ENCODE assay signal across 12 cellular contexts in genomic region chr16:24853830-24854229, GRCh38. TPM values are rescaled to one million over a fixed set of nuclear protein-coding genes. Genes with fewer than 3 reads are reported as not detected.
DNase-seq lines count a peak whose midpoint lies in the region; ATAC-seq, FAIRE-seq and TF ChIP-seq lines count a peak whose summit lies in the region.
"Had no signal": no experiment of that assay in that cellular context is flagged by ENCODE, and none has a peak within 500 bp of the region (broad histone marks: within the 10 kb centered on the region; RNA-seq: fewer than 3 reads in every experiment).

No MANE protein-coding gene starts in this region.

- H4K20me1 ChIP-seq in keratinocyte (ENCODE audit: control insufficient read depth, extremely low read depth, insufficient read depth, low read length) = no peaks in the 10 kb centered on the region

- H3K27me3 ChIP-seq in MG63 (no peaks in the 10 kb centered on the region), brain microvascular endothelial cell (replicated peaks) (no peaks in the 10 kb centered on the region), keratinocyte (ENCODE audit: control insufficient read depth, extremely low read depth, insufficient read depth, low read length) (no peaks in the 10 kb centered on the region)

- no peak overlapping the region for H3K9ac ChIP-seq in keratinocyte (ENCODE audit: control insufficient read depth, extremely low read depth, insufficient read depth, low read length)

- H3K9me3 Mint-ChIP-seq in activated T-cell treated with anti-CD3 and anti-CD28 coated beads, Interleukin-2, amount 50 U/mL, for 4 hours = no peaks in the 10 kb centered on the region

- H3K27ac ChIP-seq in brain microvascular endothelial cell (no peak overlapping the region), keratinocyte (ENCODE audit: control insufficient read depth, insufficient read depth, low read length) (no peak overlapping the region)
- H3K27ac ChIP-seq: C4-2B had no signal

- H3K79me2 ChIP-seq in keratinocyte (ENCODE audit: control insufficient read depth, insufficient read depth, low read length) = no peaks in the 10 kb centered on the region

- TF ChIP-seq CTCF in brain microvascular endothelial cell (IDR thresholded peaks at IDR 0.05; ENCODE audit: low read depth, low read length, missing control alignments) = no peak
- TF ChIP-seq CTCF in keratinocyte (optimal IDR thresholded peaks at IDR 0.05 in 1 of 3, IDR thresholded peaks at IDR 0.05 in 1 of 3, conservative IDR thresholded peaks at IDR 0.05 in 1 of 3; ENCODE audit: extremely low read depth in 1 of 3, insufficient read depth in 2 of 3, low read length in 3 of 3) = no peak

- H3K27me3 Mint-ChIP-seq in activated T-cell treated with anti-CD3 and anti-CD28 coated beads, Interleukin-2, amount 50 U/mL, for 4 hours (ENCODE audit: low read depth) = peaks cover 8% of the 10 kb centered on the region

- DNase-seq in A172 (ENCODE audit: low spot score) = peak; percentile 46
- peak; percentile 96 for DNase-seq in MG63
- DNase-seq in brain microvascular endothelial cell = peak; percentile 52
- no peak for DNase-seq in keratinocyte (ENCODE audit: low read depth, low spot score)
- DNase-seq in HuH-7 (ENCODE audit: low spot score) = no peak
- DNase-seq in activated T-cell treated with anti-CD3 and anti-CD28 coated beads, Interleukin-2, amount 50 U/mL, for 4 hours = no peak
- DNase-seq: effector CD4-positive, alpha-beta T cell; naive thymus-derived CD8-positive, alpha-beta T cell; NCI-H748 treated with DMSO at 0.1 percent for 48 hours had no signal

- FAIRE-seq in keratinocyte (lab: Jason Lieb, UNC) = no peak

- dilution Hi-C loops in keratinocyte (cut with MboI; ENCODE audit: extremely low pct_ligation_motif_present, low sequenced_read_pairs) = no loop called here

- H3K36me3 ChIP-seq in MG63 (no peaks in the 10 kb centered on the region), brain microvascular endothelial cell (replicated peaks) (no peaks in the 10 kb centered on the region), keratinocyte (ENCODE audit: control insufficient read depth in 2 of 2, extremely low read depth in 1 of 2, insufficient read depth in 2 of 2, low read length in 2 of 2) (no peaks in the 10 kb centered on the region)

- ATAC-seq in GM18873 (IDR thresholded peaks at IDR 0.05; ENCODE audit: low FRiP score, unreplicated experiment) (no peak), GM18907 (IDR thresholded peaks at IDR 0.05; ENCODE audit: unreplicated experiment) (no peak)
- no peak for ATAC-seq in activated T-cell treated with anti-CD3 and anti-CD28 coated beads, Interleukin-2, amount 50 U/mL, for 4 hours
- ATAC-seq: naive thymus-derived CD8-positive, alpha-beta T cell had no signal

- H2AFZ ChIP-seq in keratinocyte (ENCODE audit: control insufficient read depth, low read length) = no peak overlapping the region

- H3K4me2 ChIP-seq in keratinocyte (ENCODE audit: control insufficient read depth, extremely low read depth, insufficient read depth, low read depth, low read length) = peak overlapping the region; percentile 54

- H3K4me3 Mint-ChIP-seq in activated T-cell treated with anti-CD3 and anti-CD28 coated beads, Interleukin-2, amount 50 U/mL, for 4 hours = no peak overlapping the region
- H3K4me3 Mint-ChIP-seq: naive thymus-derived CD8-positive, alpha-beta T cell had no signal

- in situ Hi-C loops in brain microvascular endothelial cell (cut with HindIII; ENCODE audit: low pct_ligation_motif_present, low sequenced_read_pairs) = no loop called here

- peaks cover 5% of the 10 kb centered on the region for H3K4me1 Mint-ChIP-seq in activated T-cell treated with anti-CD3 and anti-CD28 coated beads, Interleukin-2, amount 50 U/mL, for 4 hours (ENCODE audit: low read depth)

- H3K9me1 ChIP-seq in keratinocyte (ENCODE audit: control insufficient read depth, extremely low read depth, insufficient read depth, low read length) = no peaks in the 10 kb centered on the region

- H3K9me3 ChIP-seq in MG63 (no peaks in the 10 kb centered on the region), keratinocyte (ENCODE audit: control insufficient read depth, low read depth, low read length) (no peaks in the 10 kb centered on the region)

- no peak overlapping the region for H3K4me3 ChIP-seq in MG63
- no peak overlapping the region for H3K4me3 ChIP-seq in brain microvascular endothelial cell (ENCODE audit: low read depth, low read length)
- H3K4me3 ChIP-seq in keratinocyte (ENCODE audit: control insufficient read depth in 2 of 3, extremely low read depth in 1 of 3, insufficient read depth in 2 of 3, low read depth in 1 of 3, low read length in 3 of 3) = peak overlapping the region in 1 of 3 experiments; percentile 1

- no peaks in the 10 kb centered on the region for H3K36me3 Mint-ChIP-seq in activated T-cell treated with anti-CD3 and anti-CD28 coated beads, Interleukin-2, amount 50 U/mL, for 4 hours (ENCODE audit: insufficient read depth)
- H3K36me3 Mint-ChIP-seq: naive thymus-derived CD8-positive, alpha-beta T cell had no signal

- H3K4me1 ChIP-seq in keratinocyte (ENCODE audit: control insufficient read depth, extremely low read depth, insufficient read depth, low read length) = peaks cover 25% of the 10 kb centered on the region

RNA-seq across cellular contexts. Expression of gene SLC5A11, which starts 8.1 kb away (rescaled TPM):
- 0.05 TPM in 1 of 2 replicates, not detected in the other for total RNA-seq in A172 (2014; rRNA removed; shearing (Covaris generic))
- total RNA-seq in MG63 (2014; rRNA removed; shearing (Covaris generic); ENCODE audit: low replicate concordance) = not detected in 2 replicates
- 0.07 to 0.17 TPM in 2 of 3 replicates, not detected in the other for polyA plus RNA-seq in keratinocyte
- polyA plus RNA-seq in keratinocyte (2011; ENCODE audit: low read depth) = not detected
- not detected in 2 replicates for polyA plus RNA-seq in keratinocyte (2011; cell fraction: cytosol; rRNA removed)
- 0.28 and 0.43 TPM in 2 replicates for polyA plus RNA-seq in keratinocyte (2011; cell fraction: nucleus; rRNA removed)
- 0.11 TPM in 1 of 2 replicates, not detected in the other for polyA plus RNA-seq in keratinocyte (2012; ENCODE audit: low replicate concordance)
- 0.13 to 0.19 TPM (median 0.16 TPM) in 3 replicates for polyA minus RNA-seq in keratinocyte
- not detected for polyA minus RNA-seq in keratinocyte (2011; cell fraction: cytosol; rRNA and poly(A)+ RNA removed)
- 0.21 and 0.31 TPM in 2 replicates for polyA minus RNA-seq in keratinocyte (2011; cell fraction: nucleus; rRNA and poly(A)+ RNA removed)
- total RNA-seq in activated T-cell treated with anti-CD3 and anti-CD28 coated beads, Interleukin-2, amount 50 U/mL, for 4 hours = 1 to 10 TPM in 1 of 3 donors, under 1 TPM in 2; 0.11 to 1.7 (median 0.40) TPM
- polyA plus RNA-seq: naive thymus-derived CD8-positive, alpha-beta T cell had no signal

Comparison
In these comparisons a context has a peak if more than half of its experiments do, and no peak if none do; other contexts are left out.
1. DNase-seq: peak in A172 (single experiment), MG63 (single experiment) and brain microvascular endothelial cell (single experiment); none in keratinocyte (single experiment), HuH-7 (single experiment) and activated T-cell treated with anti-CD3 and anti-CD28 coated beads, Interleukin-2, amount 50 U/mL, for 4 hours (single experiment).